In the genomic region with DNA sequence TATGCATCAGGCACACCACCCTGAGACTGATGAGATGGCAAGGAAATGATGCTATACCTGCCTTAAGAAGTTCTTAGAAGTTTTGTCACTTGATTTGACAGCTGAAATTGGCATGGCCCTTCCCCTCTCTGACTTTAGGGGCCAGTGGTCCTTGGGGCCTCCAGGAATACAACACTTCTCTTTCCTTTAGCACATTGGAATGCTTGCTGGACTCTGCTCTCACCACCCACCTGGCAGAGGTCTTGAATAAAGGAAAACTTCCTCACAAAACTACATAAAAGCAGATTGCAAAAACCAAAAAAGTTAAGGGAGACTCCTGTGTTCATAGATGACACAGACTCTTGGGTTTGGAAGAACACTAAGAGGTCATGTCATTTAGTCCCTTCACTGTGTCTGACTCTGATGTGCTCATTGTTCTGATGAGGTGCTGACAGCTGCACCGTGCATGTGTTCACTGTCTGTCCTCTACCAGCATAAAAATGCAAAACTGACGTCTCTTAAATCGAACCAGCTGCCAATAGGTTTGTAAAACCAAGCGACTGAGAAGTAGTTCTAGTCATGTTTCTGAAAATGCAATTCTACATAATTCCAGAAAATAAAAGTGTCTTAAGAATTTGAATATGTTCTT, we compare ENCODE assay signal across 21 cellular contexts. TPM values are rescaled to one million over a fixed set of nuclear protein-coding genes. Genes with fewer than 3 reads are reported as not detected.
DNase-seq lines count a peak whose midpoint lies in the region; ATAC-seq and TF ChIP-seq lines count a peak whose summit lies in the region.
"Had no signal": no experiment of that assay in that cellular context is flagged by ENCODE, and none has a peak within 500 bp of the region (broad histone marks: within the 10 kb centered on the region; RNA-seq: fewer than 3 reads in every experiment).

No MANE protein-coding gene starts in this region.

- H4K20me1 ChIP-seq in BLaER1 treated with 17β-estradiol and CSF1 and Interleukin-3, amounts not matched to agents 10 nM and 100 nM: peaks cover 0 to 85% (median 0%) of the 10 kb centered on the region in 11 experiments; a peak in 2 of 22 replicates

- no peak for TF ChIP-seq POLR2A in body of pancreas (IDR thresholded peaks at IDR 0.05)

- H3K36me3 ChIP-seq in BLaER1 treated with 17β-estradiol and CSF1 and Interleukin-3, amounts not matched to agents 10 nM and 100 nM: peaks cover 0 to 86% (median 0%) of the 10 kb centered on the region in 11 experiments; a peak in 8 of 22 replicates
- no peaks in the 10 kb centered on the region for H3K36me3 ChIP-seq in body of pancreas (replicated peaks in 1 of 2; ENCODE audit: insufficient read depth in 1 of 2, low read depth in 2 of 2)

- no peak overlapping the region for H3K4me3 ChIP-seq in BLaER1 treated with 17β-estradiol and CSF1 and Interleukin-3, amounts not matched to agents 10 nM and 100 nM
- H3K4me3 ChIP-seq in body of pancreas: no peak overlapping the region

- H3K27me3 ChIP-seq in BLaER1 treated with 17β-estradiol and CSF1 and Interleukin-3, amounts not matched to agents 10 nM and 100 nM: no peaks in the 10 kb centered on the region
- H3K27me3 ChIP-seq in body of pancreas: no peaks in the 10 kb centered on the region

- no peaks in the 10 kb centered on the region for H3K9me3 ChIP-seq in BLaER1 treated with 17β-estradiol and CSF1 and Interleukin-3, amounts not matched to agents 10 nM and 100 nM (replicated peaks in 1 of 11)
- no peaks in the 10 kb centered on the region for H3K9me3 ChIP-seq in body of pancreas

- peak overlapping the region in 1 of 11 experiments; percentile 81; a peak in 4 of 22 replicates for H3K27ac ChIP-seq in BLaER1 treated with 17β-estradiol and CSF1 and Interleukin-3, amounts not matched to agents 10 nM and 100 nM
- peak overlapping the region in 3 of 4 donors; percentile 5 to 45 (median 24) for H3K27ac ChIP-seq in body of pancreas
- H3K27ac ChIP-seq: epithelial cell of prostate had no signal

- DNase-seq in body of pancreas: no peak
- peak; percentile 57 for DNase-seq in myocyte (ENCODE audit: low read depth)
- no peak for DNase-seq in stimulated activated CD4-positive, alpha-beta T cell treated with anti-CD3 and anti-CD28 coated beads, Interleukin-2, amount 100 ng/mL, for 48 hours
- DNase-seq in DMS153 (lab: John Stamatoyannopoulos, UW): no peak
- DNase-seq in NCI-H1048 (lab: John Stamatoyannopoulos, UW): no peak
- DNase-seq: activated CD4-positive, alpha-beta memory T cell treated with anti-CD3 and anti-CD28 coated beads for 36 hours; activated naive CD4-positive, alpha-beta T cell treated with anti-CD3 and anti-CD28 coated beads, Interleukin-2, amount 50 U/mL, for 16 hours; activated T-cell treated with anti-CD3 and anti-CD28 coated beads, Interleukin-2, amount 50 U/mL, for 24 hours; dermis blood vessel endothelial cell; foreskin melanocyte; IMR-90; NCI-H748 treated with DMSO at 0.1 percent for 48 hours had no signal

- no peak for TF ChIP-seq CTCF in body of pancreas (IDR thresholded peaks at IDR 0.05)

- WGBS in body of pancreas, 2 donors: 68 to 73% methylated on average over 4 of the region's 4 CpGs

- intact Hi-C loops in body of pancreas (cut with DNase I): no loop called here

- H3K4me1 ChIP-seq in BLaER1 treated with 17β-estradiol and CSF1 and Interleukin-3, amounts not matched to agents 10 nM and 100 nM: peaks cover 63 to 82% (median 72%) of the 10 kb centered on the region in 10 experiments
- H3K4me1 ChIP-seq in body of pancreas: peaks cover 30% of the 10 kb centered on the region

- ATAC-seq in HG02798 (IDR thresholded peaks at IDR 0.05; ENCODE audit: poor library complexity, unreplicated experiment): peak; percentile 39
- no peak for ATAC-seq in body of pancreas
- no peak for ATAC-seq in HG02938 (IDR thresholded peaks at IDR 0.05; ENCODE audit: unreplicated experiment)

- H3K9ac ChIP-seq in BLaER1 treated with 17β-estradiol and CSF1 and Interleukin-3, amounts not matched to agents 10 nM and 100 nM: no peak overlapping the region

- H3K4me2 ChIP-seq in BLaER1 treated with 17β-estradiol and CSF1 and Interleukin-3, amounts not matched to agents 10 nM and 100 nM: peak overlapping the region; percentile 11 to 89 (median 61); a peak in 18 of 22 replicates

RNA-seq across cellular contexts. Expression of a gene that starts 11.4 kb away (rescaled TPM):
- total RNA-seq in body of pancreas (10 to 100 TPM; 13.5 to 55.4 TPM), myocyte (0.13 TPM in 1 of 2 replicates, not detected in the other)
- polyA plus RNA-seq in myocyte (2012): not detected
- total RNA-seq: activated CD4-positive, alpha-beta memory T cell treated with anti-CD3 and anti-CD28 coated beads for 36 hours; dermis blood vessel endothelial cell; G401; IMR-90; lung microvascular endothelial cell; neural crest cell had no signal
- polyA plus RNA-seq: AG04450, IMR-90 had no signal

RNA-seq across cellular contexts. Expression of a gene that starts 44.2 kb away (rescaled TPM):
- total RNA-seq in body of pancreas (not detected), myocyte (not detected in 2 replicates)
- not detected for polyA plus RNA-seq in myocyte (2012)
- total RNA-seq: activated CD4-positive, alpha-beta memory T cell treated with anti-CD3 and anti-CD28 coated beads for 36 hours; dermis blood vessel endothelial cell; G401; IMR-90; lung microvascular endothelial cell; neural crest cell; renal cortical epithelial cell had no signal
- polyA plus RNA-seq: AG04450, IMR-90 had no signal

Comparison
In these comparisons a context has a peak if more than half of its experiments do, and no peak if none do; other contexts are left out.
1. RNA of a gene that starts 11.4 kb away (total RNA-seq): 13.5 to 55.4 TPM in body of pancreas; 0.13 TPM in myocyte; every median in the first group is over 10 times any median in the second.